9 cellular contexts compared by ENCODE assay signal in genomic region chr11:67274768-67275605, GRCh38. TPM values are rescaled to one million over a fixed set of nuclear protein-coding genes. Genes with fewer than 3 reads are reported as not detected.
DNase-seq lines count a peak whose midpoint lies in the region; ATAC-seq and TF ChIP-seq lines count a peak whose summit lies in the region.
"Had no signal": no experiment of that assay in that cellular context is flagged by ENCODE, and none has a peak within 500 bp of the region (broad histone marks: within the 10 kb centered on the region; RNA-seq: fewer than 3 reads in every experiment).

No MANE protein-coding gene starts in this region.

- TF ChIP-seq CTCF in tibial nerve (IDR thresholded peaks at IDR 0.05), result no peak

- H3K27me3 Mint-ChIP-seq in activated T-cell treated with anti-CD3 and anti-CD28 coated beads, Interleukin-2, amount 50 U/mL, for 24 hours, result no peaks in the 10 kb centered on the region
- H3K27me3 Mint-ChIP-seq in central memory CD8-positive, alpha-beta T cell, result no peaks in the 10 kb centered on the region

- no peak for TF ChIP-seq POLR2A in tibial nerve (IDR thresholded peaks at IDR 0.05)

- H3K4me1 Mint-ChIP-seq in activated T-cell treated with anti-CD3 and anti-CD28 coated beads, Interleukin-2, amount 50 U/mL, for 24 hours (ENCODE audit: low read depth), result peaks cover 98% of the 10 kb centered on the region
- H3K4me1 Mint-ChIP-seq in central memory CD8-positive, alpha-beta T cell, result peaks cover 66% of the 10 kb centered on the region

- peak overlapping the region; percentile 53 to 98 (median 93) for H3K27ac ChIP-seq in tibial nerve

- peaks cover 17% of the 10 kb centered on the region for H3K36me3 ChIP-seq in mucosa of stomach (ENCODE audit: control insufficient read depth, insufficient read depth, low read length)
- H3K36me3 ChIP-seq in tibial nerve, result peaks cover 0 to 28% (median 10%) of the 10 kb centered on the region in 3 donors

- peak overlapping the region; percentile 99 for H3K27ac Mint-ChIP-seq in activated T-cell treated with anti-CD3 and anti-CD28 coated beads, Interleukin-2, amount 50 U/mL, for 24 hours
- peak overlapping the region; percentile 98 for H3K27ac Mint-ChIP-seq in central memory CD8-positive, alpha-beta T cell (ENCODE audit: low read depth)

- H3K9me3 ChIP-seq in mucosa of stomach (ENCODE audit: control insufficient read depth, low read length) (no peaks in the 10 kb centered on the region), tibial nerve (no peaks in the 10 kb centered on the region)

- H3K9me3 Mint-ChIP-seq in activated T-cell treated with anti-CD3 and anti-CD28 coated beads, Interleukin-2, amount 50 U/mL, for 24 hours, result no peaks in the 10 kb centered on the region
- no peaks in the 10 kb centered on the region for H3K9me3 Mint-ChIP-seq in central memory CD8-positive, alpha-beta T cell

- H3K27me3 ChIP-seq in mucosa of stomach (ENCODE audit: control insufficient read depth, insufficient read depth, low read length), result no peaks in the 10 kb centered on the region
- no peaks in the 10 kb centered on the region for H3K27me3 ChIP-seq in tibial nerve

- H3K36me3 Mint-ChIP-seq in activated T-cell treated with anti-CD3 and anti-CD28 coated beads, Interleukin-2, amount 50 U/mL, for 24 hours (ENCODE audit: low read depth), result peaks cover 99% of the 10 kb centered on the region
- H3K36me3 Mint-ChIP-seq in central memory CD8-positive, alpha-beta T cell (ENCODE audit: insufficient read depth), result peaks cover 61% of the 10 kb centered on the region

- peak; percentile 40 for DNase-seq in activated T-cell treated with anti-CD3 and anti-CD28 coated beads, Interleukin-2, amount 50 U/mL, for 24 hours
- no peak for DNase-seq in activated T-cell treated with anti-CD3 and anti-CD28 coated beads, Interleukin-2, amount 50 U/mL, for 48 hours
- no peak for DNase-seq in central memory CD8-positive, alpha-beta T cell (ENCODE audit: low spot score in 2 of 2)
- DNase-seq in tibial nerve (ENCODE audit: low spot score in 2 of 2) (no peak), SIG-M5 (lab: John Stamatoyannopoulos, UW) (no peak)
- DNase-seq: NCI-H748 treated with DMSO at 0.1 percent for 48 hours had no signal

- peak overlapping the region; percentile 37 for H3K9ac ChIP-seq in mucosa of stomach (ENCODE audit: low read length)

- peak overlapping the region; percentile 95 for H3K4me3 Mint-ChIP-seq in activated T-cell treated with anti-CD3 and anti-CD28 coated beads, Interleukin-2, amount 50 U/mL, for 24 hours
- peak overlapping the region; percentile 99 for H3K4me3 Mint-ChIP-seq in central memory CD8-positive, alpha-beta T cell

- H3K4me1 ChIP-seq in mucosa of stomach (ENCODE audit: control insufficient read depth, insufficient read depth, low read length), result peaks cover 82% of the 10 kb centered on the region
- peaks cover 0 to 100% (median 94%) of the 10 kb centered on the region in 4 donors for H3K4me1 ChIP-seq in tibial nerve

- no peak for ATAC-seq in central memory CD8-positive, alpha-beta T cell (replicated peaks; ENCODE audit: extremely low read depth, poor library complexity, severe bottlenecking)
- ATAC-seq in GM19463 (IDR thresholded peaks at IDR 0.05; ENCODE audit: unreplicated experiment) (no peak), HG03196 (IDR thresholded peaks at IDR 0.05; ENCODE audit: unreplicated experiment) (no peak)

- H3K4me3 ChIP-seq in mucosa of stomach (ENCODE audit: low read length) (no peak overlapping the region), tibial nerve (peak overlapping the region in 1 of 4 donors; percentile 6)

- WGBS in tibial nerve, 2 donors, result 32 to 36% methylated on average over 25 of the region's 35 CpGs

- TF ChIP-seq EP300 in tibial nerve (IDR thresholded peaks at IDR 0.05), result no peak

RNA-seq across cellular contexts. Expression of gene GRK2, which starts 8.7 kb away (rescaled TPM):
- total RNA-seq in tibial nerve, result 100 to 1,000 TPM in 1 of 4 donors, 10 to 100 TPM in 3; 46.0 to 134 (median 65.4) TPM

RNA-seq across cellular contexts. Expression of gene ANKRD13D, which starts 14.1 kb away (rescaled TPM):
- 100 to 1,000 TPM in 1 of 4 donors, 10 to 100 TPM in 3; 46.8 to 158 (median 69.5) TPM for total RNA-seq in tibial nerve

RNA-seq across cellular contexts. Expression of gene SSH3, which starts 28.3 kb away (rescaled TPM):
- 10 to 100 TPM; 28.5 to 51.6 (median 43.1) TPM for total RNA-seq in tibial nerve
